Comparison of ENCODE assay signal across 8 cellular contexts in the genomic region with DNA sequence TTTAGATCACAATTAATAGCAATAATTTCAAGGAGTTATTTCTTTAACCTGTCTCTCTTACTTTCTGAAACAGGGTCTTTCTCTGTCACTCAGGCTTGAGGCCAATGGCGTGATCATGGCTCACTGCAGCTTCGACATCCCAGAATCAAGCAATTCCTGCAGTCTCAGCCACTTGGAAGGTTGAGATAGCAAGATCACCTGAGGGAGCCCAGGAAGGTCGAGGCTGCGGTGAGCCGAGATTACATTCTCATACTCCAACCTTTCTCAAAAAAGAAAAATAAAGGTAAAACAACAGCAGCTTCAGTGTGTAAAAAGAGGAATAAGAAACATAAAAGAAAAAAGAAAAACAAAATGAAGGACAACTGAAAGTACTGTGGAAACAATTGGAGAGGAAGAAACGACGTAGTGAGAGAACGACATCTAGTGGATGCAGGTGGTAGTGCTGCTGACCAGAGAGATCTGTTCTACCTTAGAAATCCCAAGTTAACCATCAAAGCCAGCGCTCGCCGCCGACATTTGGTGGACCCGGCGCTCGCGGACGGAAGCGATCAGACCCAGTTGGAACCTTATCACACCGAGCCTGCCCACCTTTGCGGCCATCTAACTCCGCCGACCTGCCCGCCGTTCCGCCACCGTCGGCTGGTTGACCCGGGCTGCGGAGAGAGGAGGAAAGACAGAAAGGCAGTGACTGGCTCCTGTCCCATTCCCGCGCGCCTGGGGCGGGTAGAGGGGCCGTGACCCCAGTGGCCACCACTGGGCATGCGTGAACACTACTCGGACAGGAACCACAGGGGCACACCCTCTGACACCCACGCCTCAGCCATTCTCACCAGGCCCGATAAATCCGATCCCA.
A peak's percentile ranks its signal among the peaks of the same experiment; 100 is the strongest.
DNase-seq lines count a peak whose midpoint lies in the region; ATAC-seq, FAIRE-seq and TF ChIP-seq lines count a peak whose summit lies in the region.

No MANE protein-coding gene starts in this region.

- no peak for DNase-seq in BJ (ENCODE audit: low read depth)
- DNase-seq in NCI-H748 treated with DMSO at 0.1 percent for 48 hours (lab: John Stamatoyannopoulos, UW): peak; percentile 92
- DNase-seq in activated CD8-positive, alpha-beta T cell treated with anti-CD3 and anti-CD28 coated beads for 36 hours: peak; percentile 82
- DNase-seq in middle frontal gyrus (ENCODE audit: extremely low spot score, low spot score): peak; percentile 69
- DNase-seq in stimulated activated CD8-positive, alpha-beta memory T cell treated with anti-CD3 and anti-CD28 coated beads, Interleukin-4, amount 100 ng/mL, for 4 hours (ENCODE audit: low read depth in 2 of 2, low spot score in 1 of 2): peak; percentile 26 to 48

- POLR2A ChIA-PET in BJ (lab: Charles Lee): no interaction called here
- POLR2A ChIA-PET in activated CD8-positive, alpha-beta T cell treated with anti-CD3 and anti-CD28 coated beads for 36 hours (lab: Charles Lee): no interaction called here

- H3K4me1 Mint-ChIP-seq in activated CD8-positive, alpha-beta T cell treated with anti-CD3 and anti-CD28 coated beads for 36 hours (ENCODE audit: low read depth): peaks cover 3% of the 10 kb centered on the region

- peak; percentile 75 for FAIRE-seq in endometrium (lab: Jason Lieb, UNC)

- no peaks in the 10 kb centered on the region for H3K27me3 ChIP-seq in BJ (ENCODE audit: control insufficient read depth, insufficient read depth, low read length)

- peak overlapping the region; percentile 16; the same call in 1 of the 2 replicates for H3K4me3 ChIP-seq in BJ (ENCODE audit: low read depth, low read length)

- H3K4me3 Mint-ChIP-seq in activated CD8-positive, alpha-beta T cell treated with anti-CD3 and anti-CD28 coated beads for 36 hours: peak overlapping the region; percentile 67

- intact Hi-C loops in activated CD8-positive, alpha-beta T cell treated with anti-CD3 and anti-CD28 coated beads for 36 hours (cut with micrococcal nuclease): loop anchor here (2.0 to 10.0 kb wide), 2 partner anchors 94 to 184 kb away; no protein-coding TSS in a partner anchor

- peak; percentile 69 for ATAC-seq in GM19324 (IDR thresholded peaks at IDR 0.05; ENCODE audit: low FRiP score, unreplicated experiment)
- peak; percentile 73 for ATAC-seq in HG03457 (IDR thresholded peaks at IDR 0.05; ENCODE audit: unreplicated experiment)
- peak; percentile 79 for ATAC-seq in activated CD8-positive, alpha-beta T cell treated with anti-CD3 and anti-CD28 coated beads for 36 hours

- CTCF ChIA-PET in BJ (lab: Yijun Ruan, JAX): no interaction called here
- CTCF ChIA-PET in activated CD8-positive, alpha-beta T cell treated with anti-CD3 and anti-CD28 coated beads for 36 hours (lab: Charles Lee): interaction anchor here (0.6 to 1.2 kb wide), 6 partner anchors 10 to 107 kb away, joined by 3 to 9 read pairs (median 4); no protein-coding TSS in a partner anchor

- no peaks in the 10 kb centered on the region for H3K36me3 Mint-ChIP-seq in activated CD8-positive, alpha-beta T cell treated with anti-CD3 and anti-CD28 coated beads for 36 hours (ENCODE audit: low read depth)

- no peaks in the 10 kb centered on the region for H3K36me3 ChIP-seq in BJ (ENCODE audit: control insufficient read depth, insufficient read depth, low read length)

- peak; percentile 75 for TF ChIP-seq CTCF in BJ (IDR thresholded peaks at IDR 0.05; ENCODE audit: insufficient read depth, low read depth, low read length)
- peak; percentile 90 for TF ChIP-seq CTCF in activated CD8-positive, alpha-beta T cell treated with anti-CD3 and anti-CD28 coated beads for 36 hours (IDR thresholded peaks at IDR 0.05)

- no peaks in the 10 kb centered on the region for H3K9me3 Mint-ChIP-seq in activated CD8-positive, alpha-beta T cell treated with anti-CD3 and anti-CD28 coated beads for 36 hours

- peaks cover 9% of the 10 kb centered on the region for H3K27me3 Mint-ChIP-seq in activated CD8-positive, alpha-beta T cell treated with anti-CD3 and anti-CD28 coated beads for 36 hours

- no peak overlapping the region for H3K27ac Mint-ChIP-seq in activated CD8-positive, alpha-beta T cell treated with anti-CD3 and anti-CD28 coated beads for 36 hours
